Comparison of ENCODE assay signal across 29 cellular contexts in the genomic region with DNA sequence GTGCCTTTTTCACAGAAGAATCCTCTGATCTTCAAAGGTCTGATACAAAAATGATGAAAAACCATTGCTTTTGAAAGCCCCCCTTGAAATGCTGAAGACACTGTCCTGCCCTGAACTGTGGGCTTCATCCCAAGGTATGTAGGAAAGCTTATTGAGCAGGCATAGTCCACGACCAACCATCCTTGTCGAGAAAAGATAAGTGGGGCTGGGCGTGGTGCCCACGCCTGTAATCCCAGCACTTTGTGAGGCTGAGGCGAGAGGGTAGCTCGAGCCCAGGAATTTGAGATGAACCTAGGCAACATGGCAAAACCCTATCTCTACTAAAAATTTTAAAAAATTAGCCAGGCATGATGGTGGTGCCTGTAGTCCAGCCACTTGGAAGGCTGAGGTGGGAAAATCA. TPM values are rescaled to one million over a fixed set of nuclear protein-coding genes. Genes with fewer than 3 reads are reported as not detected.
DNase-seq lines count a peak whose midpoint lies in the region; ATAC-seq and TF ChIP-seq lines count a peak whose summit lies in the region.
"Had no signal": no experiment of that assay in that cellular context is flagged by ENCODE, and none has a peak within 500 bp of the region (broad histone marks: within the 10 kb centered on the region; RNA-seq: fewer than 3 reads in every experiment).

No MANE protein-coding gene starts in this region.

- no peaks in the 10 kb centered on the region for H3K79me2 ChIP-seq in hepatocyte

- TF ChIP-seq POLR2A in uterus (IDR thresholded peaks at IDR 0.05): no peak

- H3K4me3 ChIP-seq in iPS-20b (ENCODE audit: low read length) (no peak overlapping the region), uterus (no peak overlapping the region), hepatocyte (no peak overlapping the region)
- no peak overlapping the region for H3K4me3 ChIP-seq in CD8-positive, alpha-beta memory T cell (ENCODE audit: low read length)
- H3K4me3 ChIP-seq: HAP-1, lung, skin epidermis, vagina had no signal

- no peaks in the 10 kb centered on the region for H3K9me2 ChIP-seq in hepatocyte (replicated peaks; ENCODE audit: insufficient read depth)

- H3K36me3 Mint-ChIP-seq in activated CD8-positive, alpha-beta memory T cell treated with anti-CD3 and anti-CD28 coated beads, Interleukin-2, amount 10 ng/mL, durations not matched to agents 7 days and 5 days: peaks cover 48% of the 10 kb centered on the region
- peaks cover 81% of the 10 kb centered on the region for H3K36me3 Mint-ChIP-seq in CD4-positive, alpha-beta T cell (ENCODE audit: low read depth)
- H3K36me3 Mint-ChIP-seq in activated naive CD8-positive, alpha-beta T cell treated with anti-CD3 and anti-CD28 coated beads, Interleukin-2, amount 50 U/mL, for 24 hours (ENCODE audit: low read depth): peaks cover 57% of the 10 kb centered on the region
- H3K36me3 Mint-ChIP-seq in CD8-positive, alpha-beta memory T cell: peaks cover 10 to 75% (median 17%) of the 10 kb centered on the region in 3 donors

- no peak for TF ChIP-seq CTCF in CD4-positive, alpha-beta T cell (IDR thresholded peaks at IDR 0.05)
- TF ChIP-seq CTCF in uterus (IDR thresholded peaks at IDR 0.05): no peak
- TF ChIP-seq CTCF in hepatocyte (IDR thresholded peaks at IDR 0.05; ENCODE audit: poor library complexity): no peak

- no peaks in the 10 kb centered on the region for H4K20me1 ChIP-seq in hepatocyte (ENCODE audit: insufficient read depth, poor library complexity, severe bottlenecking)

- H3K4me2 ChIP-seq in hepatocyte: no peak overlapping the region

- H3K27me3 ChIP-seq in CD4-positive, alpha-beta T cell (ENCODE audit: control insufficient read depth, insufficient read depth, low read length): no peaks in the 10 kb centered on the region
- H3K27me3 ChIP-seq in iPS-20b (ENCODE audit: insufficient read depth, low read length) (no peaks in the 10 kb centered on the region), uterus (no peaks in the 10 kb centered on the region), hepatocyte (no peaks in the 10 kb centered on the region)
- H3K27me3 ChIP-seq in CD8-positive, alpha-beta memory T cell (ENCODE audit: insufficient read depth, low read length, poor library complexity, severe bottlenecking): no peaks in the 10 kb centered on the region
- H3K27me3 ChIP-seq: foreskin keratinocyte, vagina had no signal

- CTCF ChIA-PET in activated CD8-positive, alpha-beta memory T cell treated with anti-CD3 and anti-CD28 coated beads, Interleukin-2, amount 10 ng/mL, durations not matched to agents 7 days and 5 days (lab: Charles Lee): interaction anchor here (0.8 to 9.3 kb wide), 7 partner anchors 33 to 162 kb away, joined by 3 to 146 read pairs (median 3); no protein-coding TSS in a partner anchor
- CTCF ChIA-PET in CD4-positive, alpha-beta T cell (lab: Charles Lee): interaction anchor here (0.7 to 4.6 kb wide), 3 partner anchors 11 to 154 kb away, joined by 3 to 48 read pairs (median 4); no protein-coding TSS in a partner anchor
- CTCF ChIA-PET in CD8-positive, alpha-beta memory T cell (lab: Charles Lee): interaction anchor here (0.7 to 6.1 kb wide), 4 partner anchors 12 to 435 kb away, joined by 3 to 103 read pairs (median 5); a partner anchor contains a TSS

- peak overlapping the region; percentile 85 for H3K27ac Mint-ChIP-seq in activated CD8-positive, alpha-beta memory T cell treated with anti-CD3 and anti-CD28 coated beads, Interleukin-2, amount 10 ng/mL, durations not matched to agents 7 days and 5 days
- peak overlapping the region; percentile 68 for H3K27ac Mint-ChIP-seq in CD4-positive, alpha-beta T cell
- H3K27ac Mint-ChIP-seq in activated naive CD8-positive, alpha-beta T cell treated with anti-CD3 and anti-CD28 coated beads, Interleukin-2, amount 50 U/mL, for 24 hours: peak overlapping the region; percentile 35
- H3K27ac Mint-ChIP-seq in CD8-positive, alpha-beta memory T cell: peak overlapping the region in 4 of 8 donors; percentile 12 to 87 (median 40)

- H3K9me3 ChIP-seq in CD4-positive, alpha-beta T cell (ENCODE audit: control insufficient read depth, low read length): no peaks in the 10 kb centered on the region
- H3K9me3 ChIP-seq in iPS-20b (ENCODE audit: insufficient read depth, low read depth, low read length): no peaks in the 10 kb centered on the region
- no peaks in the 10 kb centered on the region for H3K9me3 ChIP-seq in CD8-positive, alpha-beta memory T cell (ENCODE audit: low read length)
- H3K9me3 ChIP-seq in uterus: no peaks in the 10 kb centered on the region
- no peaks in the 10 kb centered on the region for H3K9me3 ChIP-seq in hepatocyte (ENCODE audit: low read depth)
- H3K9me3 ChIP-seq: HAP-1, vagina had no signal

- intact Hi-C loops in CD4-positive, alpha-beta T cell (cut with DNase I, micrococcal nuclease): loop anchor here in 1 of 2 experiments (5.0 kb wide), 1 partner anchor 389 kb away; no protein-coding TSS in a partner anchor
- intact Hi-C loops in uterus (cut with DNase I; ENCODE audit: low total_unique reads): loop anchor here (5.0 kb wide), 1 partner anchor 154 kb away; no protein-coding TSS in a partner anchor

- H3K27ac ChIP-seq in CD4-positive, alpha-beta T cell (ENCODE audit: low read depth, low read length): no peak overlapping the region
- peak overlapping the region; percentile 35 for H3K27ac ChIP-seq in iPS-20b (ENCODE audit: low read length)
- H3K27ac ChIP-seq in CD8-positive, alpha-beta memory T cell (ENCODE audit: low read depth, low read length): no peak overlapping the region
- H3K27ac ChIP-seq in uterus: no peak overlapping the region
- no peak overlapping the region for H3K27ac ChIP-seq in hepatocyte
- H3K27ac ChIP-seq: C4-2B, foreskin keratinocyte had no signal

- H3K4me1 ChIP-seq in iPS-20b (ENCODE audit: insufficient read depth, low read length) (peaks cover 19% of the 10 kb centered on the region; the same call in 1 of the 2 replicates), uterus (no peaks in the 10 kb centered on the region), hepatocyte (ENCODE audit: insufficient read depth) (peaks cover 1% of the 10 kb centered on the region)
- peaks cover 13% of the 10 kb centered on the region for H3K4me1 ChIP-seq in CD8-positive, alpha-beta memory T cell (ENCODE audit: insufficient read depth, low read length)
- H3K4me1 ChIP-seq: HAP-1 had no signal

- POLR2A ChIA-PET in CD4-positive, alpha-beta T cell (lab: Charles Lee): interaction anchor here (1.1 to 1.5 kb wide), 2 partner anchors 72 to 146 kb away, joined by 3 to 5 read pairs; no protein-coding TSS in a partner anchor
- POLR2A ChIA-PET in CD8-positive, alpha-beta memory T cell (lab: Charles Lee): no interaction called here

- H3K4me1 Mint-ChIP-seq in activated CD8-positive, alpha-beta memory T cell treated with anti-CD3 and anti-CD28 coated beads, Interleukin-2, amount 10 ng/mL, durations not matched to agents 7 days and 5 days: peaks cover 15% of the 10 kb centered on the region
- peaks cover 25% of the 10 kb centered on the region for H3K4me1 Mint-ChIP-seq in CD4-positive, alpha-beta T cell (ENCODE audit: low read depth)
- H3K4me1 Mint-ChIP-seq in activated naive CD8-positive, alpha-beta T cell treated with anti-CD3 and anti-CD28 coated beads, Interleukin-2, amount 50 U/mL, for 24 hours: peaks cover 7% of the 10 kb centered on the region
- H3K4me1 Mint-ChIP-seq in CD8-positive, alpha-beta memory T cell: peaks cover 11 to 15% (median 13%) of the 10 kb centered on the region in 3 donors

- no peak for DNase-seq in activated CD8-positive, alpha-beta memory T cell treated with anti-CD3 and anti-CD28 coated beads, Interleukin-2, amount 10 ng/mL, durations not matched to agents 7 days and 5 days
- no peak for DNase-seq in activated CD8-positive, alpha-beta memory T cell treated with anti-CD3 and anti-CD28 coated beads, Interleukin-2, amount 50 U/mL, for 4 hours
- no peak for DNase-seq in CD4-positive, alpha-beta T cell
- no peak for DNase-seq in activated naive CD8-positive, alpha-beta T cell treated with anti-CD3 and anti-CD28 coated beads, Interleukin-2, amount 50 U/mL, for 24 hours
- DNase-seq in CD8-positive, alpha-beta memory T cell: no peak
- no peak for DNase-seq in uterus
- DNase-seq in hepatocyte (ENCODE audit: low spot score): no peak
- DNase-seq: activated CD4-positive, alpha-beta T cell treated with anti-CD3 and anti-CD28 coated beads for 36 hours; activated CD8-positive, alpha-beta memory T cell treated with anti-CD3 and anti-CD28 coated beads, Interleukin-2, amount 50 U/mL, for 48 hours; activated naive CD4-positive, alpha-beta T cell; cerebellar nuclear complex; foreskin keratinocyte; IMR-90; islet precursor cell; NCI-H1417; NCI-H2171 treated with DMSO at 0.1 percent for 48 hours; NCI-H69; SHP77; stimulated activated CD4-positive, alpha-beta T cell treated with anti-CD3 and anti-CD28 coated beads, Interleukin-1b, Interleukin-23, amount 100 ng/mL, for 48 hours; substantia nigra had no signal

- WGBS in hepatocyte (ENCODE audit: low lambda C conversion rate, missing lambda C conversion rate): 90% methylated on average over 6 of the region's 6 CpGs

- no peak overlapping the region for H3K4me3 Mint-ChIP-seq in activated CD8-positive, alpha-beta memory T cell treated with anti-CD3 and anti-CD28 coated beads, Interleukin-2, amount 10 ng/mL, durations not matched to agents 7 days and 5 days
- H3K4me3 Mint-ChIP-seq in CD4-positive, alpha-beta T cell: no peak overlapping the region
- no peak overlapping the region for H3K4me3 Mint-ChIP-seq in activated naive CD8-positive, alpha-beta T cell treated with anti-CD3 and anti-CD28 coated beads, Interleukin-2, amount 50 U/mL, for 24 hours
- H3K4me3 Mint-ChIP-seq in CD8-positive, alpha-beta memory T cell: no peak overlapping the region
- H3K4me3 Mint-ChIP-seq: activated CD4-positive, alpha-beta T cell treated with anti-CD3 and anti-CD28 coated beads for 36 hours had no signal

- H3K36me3 ChIP-seq in iPS-20b (ENCODE audit: insufficient read depth, low read depth, low read length) (peaks cover 77% of the 10 kb centered on the region), uterus (no peaks in the 10 kb centered on the region), hepatocyte (replicated peaks; ENCODE audit: insufficient read depth, low read depth) (no peaks in the 10 kb centered on the region)
- H3K36me3 ChIP-seq in CD8-positive, alpha-beta memory T cell (ENCODE audit: insufficient read depth, low read length): peaks cover 33% of the 10 kb centered on the region

- no peak overlapping the region for H2AFZ ChIP-seq in hepatocyte

- no peaks in the 10 kb centered on the region for H3K9me3 Mint-ChIP-seq in activated CD8-positive, alpha-beta memory T cell treated with anti-CD3 and anti-CD28 coated beads, Interleukin-2, amount 10 ng/mL, durations not matched to agents 7 days and 5 days (ENCODE audit: low read depth)
- H3K9me3 Mint-ChIP-seq in CD4-positive, alpha-beta T cell: no peaks in the 10 kb centered on the region
- no peaks in the 10 kb centered on the region for H3K9me3 Mint-ChIP-seq in activated naive CD8-positive, alpha-beta T cell treated with anti-CD3 and anti-CD28 coated beads, Interleukin-2, amount 50 U/mL, for 24 hours
- H3K9me3 Mint-ChIP-seq in CD8-positive, alpha-beta memory T cell: no peaks in the 10 kb centered on the region

- H3K9ac ChIP-seq in iPS-20b (ENCODE audit: low read depth, low read length): peak overlapping the region; percentile 58; the same call in 1 of the 2 replicates

- no peaks in the 10 kb centered on the region for H3K27me3 Mint-ChIP-seq in activated CD8-positive, alpha-beta memory T cell treated with anti-CD3 and anti-CD28 coated beads, Interleukin-2, amount 10 ng/mL, durations not matched to agents 7 days and 5 days
- no peaks in the 10 kb centered on the region for H3K27me3 Mint-ChIP-seq in CD4-positive, alpha-beta T cell
- no peaks in the 10 kb centered on the region for H3K27me3 Mint-ChIP-seq in activated naive CD8-positive, alpha-beta T cell treated with anti-CD3 and anti-CD28 coated beads, Interleukin-2, amount 50 U/mL, for 24 hours
- H3K27me3 Mint-ChIP-seq in CD8-positive, alpha-beta memory T cell: no peaks in the 10 kb centered on the region
- H3K27me3 Mint-ChIP-seq: activated CD4-positive, alpha-beta T cell treated with anti-CD3 and anti-CD28 coated beads for 36 hours had no signal

- ATAC-seq in activated CD8-positive, alpha-beta memory T cell treated with anti-CD3 and anti-CD28 coated beads, Interleukin-2, amount 10 ng/mL, durations not matched to agents 7 days and 5 days: no peak
- ATAC-seq in CD4-positive, alpha-beta T cell (ENCODE audit: poor library complexity): no peak
- no peak for ATAC-seq in activated naive CD8-positive, alpha-beta T cell treated with anti-CD3 and anti-CD28 coated beads, Interleukin-2, amount 50 U/mL, for 24 hours
- ATAC-seq: activated CD4-positive, alpha-beta T cell treated with anti-CD3 and anti-CD28 coated beads for 36 hours; foreskin keratinocyte had no signal

RNA-seq across cellular contexts. Expression of a gene that starts 25.6 kb away (rescaled TPM):
- total RNA-seq in activated CD8-positive, alpha-beta memory T cell treated with anti-CD3 and anti-CD28 coated beads, Interleukin-2, amount 10 ng/mL, durations not matched to agents 7 days and 5 days: not detected
- total RNA-seq in CD4-positive, alpha-beta T cell: not detected
- total RNA-seq in CD8-positive, alpha-beta memory T cell: not detected
- polyA plus RNA-seq in CD8-positive, alpha-beta memory T cell: not detected
- 10 to 100 TPM in 2 of 4 donors, 1 to 10 TPM in 1, under 1 TPM in 1; 0.28 to 35.0 (median 13.8) TPM for total RNA-seq in uterus
- total RNA-seq in hepatocyte: 0.07 TPM in 1 of 2 replicates, not detected in the other
- 0.63 TPM in 1 of 2 replicates, not detected in the other for polyA plus RNA-seq in hepatocyte
- total RNA-seq: activated CD4-positive, alpha-beta T cell treated with anti-CD3 and anti-CD28 coated beads for 36 hours; astrocyte; foreskin keratinocyte; G401; IMR-90 had no signal
- polyA plus RNA-seq: AG04450, IMR-90 had no signal
